ENCODE assay signal across 8 cellular contexts in genomic region chr12:93441111-93441616, GRCh38. TPM values are rescaled to one million over a fixed set of nuclear protein-coding genes. Genes with fewer than 3 reads are reported as not detected.
DNase-seq lines count a peak whose midpoint lies in the region; FAIRE-seq and TF ChIP-seq lines count a peak whose summit lies in the region.

No MANE protein-coding gene starts in this region.

- no peak for FAIRE-seq in frontal cortex (lab: Jason Lieb, UNC)

- TF ChIP-seq CTCF in osteocyte (IDR thresholded peaks at IDR 0.05), result no peak

- DNase-seq in NCI-H1417 (lab: John Stamatoyannopoulos, UW), result peak in 2 of 3 experiments; percentile 64
- no peak for DNase-seq in NCI-H1417 treated with DMSO at 0.1 percent for 48 hours (lab: John Stamatoyannopoulos, UW)
- peak; percentile 60 for DNase-seq in NCI-H69 (lab: John Stamatoyannopoulos, UW)
- DNase-seq in activated effector memory CD4-positive, alpha-beta T cell treated with Interleukin-2 at 50 U/mL for 16 hours, result peak; percentile 25
- peak; percentile 40 to 44 for DNase-seq in frontal cortex (ENCODE audit: low spot score in 2 of 2)
- DNase-seq in osteocyte (ENCODE audit: extremely low spot score, unreplicated experiment), result peak; percentile 83
- no peak for DNase-seq in NCI-H82 (lab: John Stamatoyannopoulos, UW)
- DNase-seq in A172 (ENCODE audit: low spot score), result no peak

- H3K9me3 Mint-ChIP-seq in osteocyte (ENCODE audit: unreplicated experiment), result no peaks in the 10 kb centered on the region

- peak overlapping the region; percentile 95 for H3K27ac Mint-ChIP-seq in osteocyte (ENCODE audit: unreplicated experiment)

- no peaks in the 10 kb centered on the region for H3K27me3 Mint-ChIP-seq in osteocyte (ENCODE audit: unreplicated experiment)

- peak overlapping the region; percentile 93 for H3K4me3 Mint-ChIP-seq in osteocyte (ENCODE audit: unreplicated experiment)

- H3K4me1 Mint-ChIP-seq in osteocyte (ENCODE audit: unreplicated experiment), result peaks cover 36% of the 10 kb centered on the region

- no peaks in the 10 kb centered on the region for H3K36me3 Mint-ChIP-seq in osteocyte (ENCODE audit: unreplicated experiment)

RNA-seq across cellular contexts. Expression of gene UBE2N, which starts 0.6 kb away (rescaled TPM):
- total RNA-seq in frontal cortex (218 TPM), osteocyte (68.3 and 70.6 TPM in 2 replicates)
- total RNA-seq in A172 (2014; rRNA removed; shearing (Covaris generic)), result 89.7 and 96.3 TPM in 2 replicates

RNA-seq across cellular contexts. Expression of gene MRPL42, which starts 26.1 kb away (rescaled TPM):
- 91.7 TPM for total RNA-seq in frontal cortex
- 52.2 and 55.8 TPM in 2 replicates for total RNA-seq in osteocyte
- total RNA-seq in A172 (2014; rRNA removed; shearing (Covaris generic)), result 148 and 172 TPM in 2 replicates

Comparison
In these comparisons a context has a peak if more than half of its experiments do, and no peak if none do; other contexts are left out.
1. DNase-seq: peak in NCI-H1417 (2 of 3), NCI-H69 (single experiment), activated effector memory CD4-positive, alpha-beta T cell treated with Interleukin-2 at 50 U/mL for 16 hours (single experiment), frontal cortex (2 of 2) and osteocyte (single experiment); none in NCI-H1417 treated with DMSO at 0.1 percent for 48 hours (single experiment), NCI-H82 (single experiment) and A172 (single experiment).